Comparison of ENCODE assay signal across 17 cellular contexts in genomic region chr5:129098488-129099183, GRCh38. TPM values are rescaled to one million over a fixed set of nuclear protein-coding genes. Genes with fewer than 3 reads are reported as not detected.
DNase-seq lines count a peak whose midpoint lies in the region; ATAC-seq and TF ChIP-seq lines count a peak whose summit lies in the region.
"Had no signal": no experiment of that assay in that cellular context is flagged by ENCODE, and none has a peak within 500 bp of the region (broad histone marks: within the 10 kb centered on the region; RNA-seq: fewer than 3 reads in every experiment).

No MANE protein-coding gene starts in this region.

- H3K27ac Mint-ChIP-seq in activated T-helper 17 cell treated with anti-CD3 and anti-CD28 coated beads, Interleukin-2, amount 50 U/mL, for 72 hours: peak overlapping the region; percentile 2
- no peak overlapping the region for H3K27ac Mint-ChIP-seq in osteocyte (ENCODE audit: unreplicated experiment)

- no peak for TF ChIP-seq POLR2A in vagina (IDR thresholded peaks at IDR 0.05)

- peaks cover 82% of the 10 kb centered on the region for H3K79me2 ChIP-seq in hepatocyte

- no peaks in the 10 kb centered on the region for H3K9me2 ChIP-seq in hepatocyte (replicated peaks; ENCODE audit: insufficient read depth)

- no peaks in the 10 kb centered on the region for H3K27me3 Mint-ChIP-seq in activated T-helper 17 cell treated with anti-CD3 and anti-CD28 coated beads, Interleukin-2, amount 50 U/mL, for 72 hours
- H3K27me3 Mint-ChIP-seq in osteocyte (ENCODE audit: unreplicated experiment): no peaks in the 10 kb centered on the region
- H3K27me3 Mint-ChIP-seq: CD4-positive, CD25-positive, alpha-beta regulatory T cell had no signal

- peak overlapping the region; percentile 85 for H3K4me2 ChIP-seq in hepatocyte
- H3K4me2 ChIP-seq: PC-9 had no signal

- in situ Hi-C loops in HAP-1 (cut with MboI; ENCODE audit: low sequenced_read_pairs): no loop called here

- no peak for TF ChIP-seq CTCF in left ventricle myocardium inferior (IDR thresholded peaks at IDR 0.05; ENCODE audit: borderline replicate concordance)
- no peak for TF ChIP-seq CTCF in hepatocyte (IDR thresholded peaks at IDR 0.05; ENCODE audit: poor library complexity)
- TF ChIP-seq CTCF in vagina (IDR thresholded peaks at IDR 0.05): no peak
- TF ChIP-seq CTCF in osteocyte (IDR thresholded peaks at IDR 0.05): no peak

- H3K4me3 ChIP-seq in left ventricle myocardium inferior (peak overlapping the region; percentile 90), hepatocyte (no peak overlapping the region), vagina (peak overlapping the region in 1 of 2 donors; percentile 8), HAP-1 (no peak overlapping the region)
- H3K4me3 ChIP-seq: PC-9 had no signal

- peaks cover 90% of the 10 kb centered on the region for H3K4me1 ChIP-seq in left ventricle myocardium inferior
- peaks cover 22% of the 10 kb centered on the region for H3K4me1 ChIP-seq in hepatocyte (ENCODE audit: insufficient read depth)
- peaks cover 55% of the 10 kb centered on the region for H3K4me1 ChIP-seq in vagina
- H3K4me1 ChIP-seq in HAP-1: peaks cover 19% of the 10 kb centered on the region

- DNase-seq in left ventricle myocardium inferior (no peak), left cardiac atrium (no peak), hepatocyte (ENCODE audit: low spot score) (no peak), vagina (ENCODE audit: extremely low spot score in 2 of 2) (no peak), HAP-1 (ENCODE audit: low spot score in 2 of 2) (no peak), osteocyte (ENCODE audit: extremely low spot score, unreplicated experiment) (no peak)
- DNase-seq: ACHN; activated CD4-positive, alpha-beta T cell treated with anti-CD3 and anti-CD28 coated beads for 1 hour; CD4-positive, CD25-positive, alpha-beta regulatory T cell; central memory CD4-positive, alpha-beta T cell; NCI-H1092; PC-9; stimulated activated naive CD4-positive, alpha-beta T cell treated with Interleukin-2 at 50 U/mL for 16 hours; T-helper 9 cell had no signal

- no peak overlapping the region for H3K4me3 Mint-ChIP-seq in activated T-helper 17 cell treated with anti-CD3 and anti-CD28 coated beads, Interleukin-2, amount 50 U/mL, for 72 hours
- no peak overlapping the region for H3K4me3 Mint-ChIP-seq in osteocyte (ENCODE audit: unreplicated experiment)

- H3K27me3 ChIP-seq in left ventricle myocardium inferior (ENCODE audit: low read depth): no peaks in the 10 kb centered on the region
- H3K27me3 ChIP-seq in hepatocyte: no peaks in the 10 kb centered on the region
- no peaks in the 10 kb centered on the region for H3K27me3 ChIP-seq in vagina
- H3K27me3 ChIP-seq in HAP-1 (ENCODE audit: low read depth): no peaks in the 10 kb centered on the region

- ATAC-seq in left cardiac atrium: no peak
- no peak for ATAC-seq in activated T-helper 17 cell treated with anti-CD3 and anti-CD28 coated beads, Interleukin-2, amount 50 U/mL, for 72 hours (replicated peaks)
- no peak for ATAC-seq in HG03159 (IDR thresholded peaks at IDR 0.05; ENCODE audit: unreplicated experiment)
- ATAC-seq: sciatic nerve had no signal

- H3K27ac ChIP-seq in left ventricle myocardium inferior (replicated peaks) (peak overlapping the region; percentile 95), hepatocyte (no peak overlapping the region), vagina (peak overlapping the region; percentile 58)
- H3K27ac ChIP-seq: PC-9 had no signal

- peaks cover 21% of the 10 kb centered on the region for H4K20me1 ChIP-seq in hepatocyte (ENCODE audit: insufficient read depth, poor library complexity, severe bottlenecking)

- H3K4me1 Mint-ChIP-seq in activated T-helper 17 cell treated with anti-CD3 and anti-CD28 coated beads, Interleukin-2, amount 50 U/mL, for 72 hours: peaks cover 21% of the 10 kb centered on the region
- H3K4me1 Mint-ChIP-seq in osteocyte (ENCODE audit: unreplicated experiment): peaks cover 12% of the 10 kb centered on the region

- no peak overlapping the region for H2AFZ ChIP-seq in hepatocyte
- H2AFZ ChIP-seq: PC-9 had no signal

- H3K9me3 ChIP-seq in left ventricle myocardium inferior (replicated peaks) (no peaks in the 10 kb centered on the region), hepatocyte (ENCODE audit: low read depth) (no peaks in the 10 kb centered on the region), vagina (no peaks in the 10 kb centered on the region), HAP-1 (no peaks in the 10 kb centered on the region)

- WGBS in hepatocyte (ENCODE audit: low lambda C conversion rate, missing lambda C conversion rate): 73% methylated on average over 3 of the region's 3 CpGs

- H3K36me3 Mint-ChIP-seq in activated T-helper 17 cell treated with anti-CD3 and anti-CD28 coated beads, Interleukin-2, amount 50 U/mL, for 72 hours (ENCODE audit: low read depth): no peaks in the 10 kb centered on the region
- no peaks in the 10 kb centered on the region for H3K36me3 Mint-ChIP-seq in osteocyte (ENCODE audit: unreplicated experiment)
- H3K36me3 Mint-ChIP-seq: CD4-positive, CD25-positive, alpha-beta regulatory T cell had no signal

- no peaks in the 10 kb centered on the region for H3K9me3 Mint-ChIP-seq in activated T-helper 17 cell treated with anti-CD3 and anti-CD28 coated beads, Interleukin-2, amount 50 U/mL, for 72 hours
- H3K9me3 Mint-ChIP-seq in osteocyte (ENCODE audit: unreplicated experiment): no peaks in the 10 kb centered on the region
- H3K9me3 Mint-ChIP-seq: CD4-positive, CD25-positive, alpha-beta regulatory T cell had no signal

- intact Hi-C loops in left ventricle myocardium inferior (cut with micrococcal nuclease): no loop called here
- intact Hi-C loops in left cardiac atrium (cut with DNase I): loop anchor here in 1 of 2 donors (5.0 kb wide), 1 partner anchor 176 kb away; no protein-coding TSS in a partner anchor
- intact Hi-C loops in vagina (cut with DNase I): no loop called here

- H3K36me3 ChIP-seq in left ventricle myocardium inferior (no peaks in the 10 kb centered on the region), hepatocyte (replicated peaks; ENCODE audit: insufficient read depth, low read depth) (no peaks in the 10 kb centered on the region), vagina (no peaks in the 10 kb centered on the region), HAP-1 (replicated peaks) (no peaks in the 10 kb centered on the region)

RNA-seq across cellular contexts. Expression of gene ISOC1, which starts 4.1 kb away (rescaled TPM):
- 112 TPM for total RNA-seq in left ventricle myocardium inferior
- 100 to 1,000 TPM in 1 of 2 donors, 10 to 100 TPM in 1; 78.7 to 103 TPM for total RNA-seq in left cardiac atrium
- 10 to 100 TPM; 14.4 to 24.1 TPM for total RNA-seq in activated T-helper 17 cell treated with anti-CD3 and anti-CD28 coated beads, Interleukin-2, amount 50 U/mL, for 72 hours
- 59.8 and 66.1 TPM in 2 replicates for total RNA-seq in hepatocyte
- 45.9 and 67.3 TPM in 2 replicates for polyA plus RNA-seq in hepatocyte
- 25.0 TPM for total RNA-seq in vagina
- 7.0 and 7.2 TPM in 2 replicates for total RNA-seq in osteocyte
